ENCODE assay signal across 1 cellular context in genomic region chr5:146640285-146640896, GRCh38.
TF ChIP-seq lines count a peak whose summit lies in the region.

No MANE protein-coding gene starts in this region.

TF ChIP-seq in GM23338, 12 proteins besides CTCF, POLR2A, EP300 and RAD21 (continued from another document):
- TF ChIP-seq ZNF462 (CRISPR knock-in tag; IDR thresholded peaks at IDR 0.05) (no peak), CREB1 (CRISPR knock-in tag; IDR thresholded peaks at IDR 0.05; ENCODE audit: low read depth) (no peak), ZNF331 (CRISPR knock-in tag; IDR thresholded peaks at IDR 0.05; ENCODE audit: low read depth) (no peak), ETS1 (IDR thresholded peaks at IDR 0.05) (no peak)
